Comparison of ENCODE assay signal across 1 cellular context in genomic region chr12:75827061-75827460, GRCh38.
TF ChIP-seq lines count a peak whose summit lies in the region.

No MANE protein-coding gene starts in this region.

TF ChIP-seq in HCT116, 20 proteins besides CTCF, POLR2A, EP300 and RAD21 (continued from another document):
- TF ChIP-seq YY1 (IDR thresholded peaks at IDR 0.05; ENCODE audit: extremely low read depth, insufficient replicate concordance, low read depth, low read length) = no peak
- TF ChIP-seq EGR1 (IDR thresholded peaks at IDR 0.05; ENCODE audit: low read depth) = no peak
- TF ChIP-seq EZH2phosphoT487 (IDR thresholded peaks at IDR 0.05; ENCODE audit: borderline replicate concordance) = no peak
- TF ChIP-seq JUND (IDR thresholded peaks at IDR 0.05) = no peak
- no peak for TF ChIP-seq MAX (IDR thresholded peaks at IDR 0.05)
- TF ChIP-seq CBX3 (IDR thresholded peaks at IDR 0.05; ENCODE audit: low read depth) = no peak
- no peak for TF ChIP-seq REST (IDR thresholded peaks at IDR 0.05; ENCODE audit: low read depth)
- TF ChIP-seq ATF3 (IDR thresholded peaks at IDR 0.05) = no peak
